In the genomic region with DNA sequence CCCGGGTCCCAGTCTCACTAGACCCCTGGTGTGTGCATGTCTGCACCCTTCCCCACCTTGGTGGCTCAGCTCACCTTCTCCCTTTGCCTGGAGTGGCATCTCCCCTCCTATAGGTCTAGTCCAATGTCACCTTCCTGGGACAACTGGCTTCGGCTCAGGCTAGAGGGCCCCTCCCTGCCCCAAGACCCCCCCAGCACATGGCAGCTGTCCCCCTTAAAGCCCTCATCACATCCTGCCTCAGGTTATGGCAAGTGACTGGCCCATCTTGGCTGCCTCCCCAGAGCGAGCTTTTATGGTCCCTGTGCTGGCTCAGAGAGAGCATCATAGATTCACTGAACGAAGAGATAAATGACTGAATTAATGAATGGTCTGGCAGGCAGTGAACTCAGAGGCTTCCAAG, we compare ENCODE assay signal across 1 cellular context.
TF ChIP-seq lines count a peak whose summit lies in the region.

No MANE protein-coding gene starts in this region.

TF ChIP-seq in HepG2, 621 proteins besides CTCF, POLR2A, EP300 and RAD21:
- TF ChIP-seq, protein P1, sequence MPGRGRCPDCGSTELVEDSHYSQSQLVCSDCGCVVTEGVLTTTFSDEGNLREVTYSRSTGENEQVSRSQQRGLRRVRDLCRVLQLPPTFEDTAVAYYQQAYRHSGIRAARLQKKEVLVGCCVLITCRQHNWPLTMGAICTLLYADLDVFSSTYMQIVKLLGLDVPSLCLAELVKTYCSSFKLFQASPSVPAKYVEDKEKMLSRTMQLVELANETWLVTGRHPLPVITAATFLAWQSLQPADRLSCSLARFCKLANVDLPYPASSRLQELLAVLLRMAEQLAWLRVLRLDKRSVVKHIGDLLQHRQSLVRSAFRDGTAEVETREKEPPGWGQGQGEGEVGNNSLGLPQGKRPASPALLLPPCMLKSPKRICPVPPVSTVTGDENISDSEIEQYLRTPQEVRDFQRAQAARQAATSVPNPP (CRISPR knock-in tag; IDR thresholded peaks at IDR 0.05): no peak
- no peak for TF ChIP-seq PAX8 (CRISPR knock-in tag; IDR thresholded peaks at IDR 0.05; ENCODE audit: borderline replicate concordance)
- no peak for TF ChIP-seq NRL (CRISPR knock-in tag; IDR thresholded peaks at IDR 0.05; ENCODE audit: borderline replicate concordance)
- TF ChIP-seq, protein P2, sequence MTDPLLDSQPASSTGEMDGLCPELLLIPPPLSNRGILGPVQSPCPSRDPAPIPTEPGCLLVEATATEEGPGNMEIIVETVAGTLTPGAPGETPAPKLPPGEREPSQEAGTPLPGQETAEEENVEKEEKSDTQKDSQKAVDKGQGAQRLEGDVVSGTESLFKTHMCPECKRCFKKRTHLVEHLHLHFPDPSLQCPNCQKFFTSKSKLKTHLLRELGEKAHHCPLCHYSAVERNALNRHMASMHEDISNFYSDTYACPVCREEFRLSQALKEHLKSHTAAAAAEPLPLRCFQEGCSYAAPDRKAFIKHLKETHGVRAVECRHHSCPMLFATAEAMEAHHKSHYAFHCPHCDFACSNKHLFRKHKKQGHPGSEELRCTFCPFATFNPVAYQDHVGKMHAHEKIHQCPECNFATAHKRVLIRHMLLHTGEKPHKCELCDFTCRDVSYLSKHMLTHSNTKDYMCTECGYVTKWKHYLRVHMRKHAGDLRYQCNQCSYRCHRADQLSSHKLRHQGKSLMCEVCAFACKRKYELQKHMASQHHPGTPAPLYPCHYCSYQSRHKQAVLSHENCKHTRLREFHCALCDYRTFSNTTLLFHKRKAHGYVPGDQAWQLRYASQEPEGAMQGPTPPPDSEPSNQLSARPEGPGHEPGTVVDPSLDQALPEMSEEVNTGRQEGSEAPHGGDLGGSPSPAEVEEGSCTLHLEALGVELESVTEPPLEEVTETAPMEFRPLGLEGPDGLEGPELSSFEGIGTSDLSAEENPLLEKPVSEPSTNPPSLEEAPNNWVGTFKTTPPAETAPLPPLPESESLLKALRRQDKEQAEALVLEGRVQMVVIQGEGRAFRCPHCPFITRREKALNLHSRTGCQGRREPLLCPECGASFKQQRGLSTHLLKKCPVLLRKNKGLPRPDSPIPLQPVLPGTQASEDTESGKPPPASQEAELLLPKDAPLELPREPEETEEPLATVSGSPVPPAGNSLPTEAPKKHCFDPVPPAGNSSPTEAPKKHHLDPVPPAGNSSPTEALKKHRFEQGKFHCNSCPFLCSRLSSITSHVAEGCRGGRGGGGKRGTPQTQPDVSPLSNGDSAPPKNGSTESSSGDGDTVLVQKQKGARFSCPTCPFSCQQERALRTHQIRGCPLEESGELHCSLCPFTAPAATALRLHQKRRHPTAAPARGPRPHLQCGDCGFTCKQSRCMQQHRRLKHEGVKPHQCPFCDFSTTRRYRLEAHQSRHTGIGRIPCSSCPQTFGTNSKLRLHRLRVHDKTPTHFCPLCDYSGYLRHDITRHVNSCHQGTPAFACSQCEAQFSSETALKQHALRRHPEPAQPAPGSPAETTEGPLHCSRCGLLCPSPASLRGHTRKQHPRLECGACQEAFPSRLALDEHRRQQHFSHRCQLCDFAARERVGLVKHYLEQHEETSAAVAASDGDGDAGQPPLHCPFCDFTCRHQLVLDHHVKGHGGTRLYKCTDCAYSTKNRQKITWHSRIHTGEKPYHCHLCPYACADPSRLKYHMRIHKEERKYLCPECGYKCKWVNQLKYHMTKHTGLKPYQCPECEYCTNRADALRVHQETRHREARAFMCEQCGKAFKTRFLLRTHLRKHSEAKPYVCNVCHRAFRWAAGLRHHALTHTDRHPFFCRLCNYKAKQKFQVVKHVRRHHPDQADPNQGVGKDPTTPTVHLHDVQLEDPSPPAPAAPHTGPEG (CRISPR knock-in tag; IDR thresholded peaks at IDR 0.05): no peak
- no peak for TF ChIP-seq ZNF441 (CRISPR knock-in tag; IDR thresholded peaks at IDR 0.05; ENCODE audit: borderline replicate concordance)
- no peak for TF ChIP-seq FOXC1 (CRISPR knock-in tag; IDR thresholded peaks at IDR 0.05; ENCODE audit: borderline replicate concordance)
- no peak for TF ChIP-seq TRIM24 (CRISPR knock-in tag; IDR thresholded peaks at IDR 0.05)
- no peak for TF ChIP-seq PAF1 (CRISPR knock-in tag; IDR thresholded peaks at IDR 0.05)
- no peak for TF ChIP-seq ZNF331 (CRISPR knock-in tag; IDR thresholded peaks at IDR 0.05)
- TF ChIP-seq, protein P3, sequence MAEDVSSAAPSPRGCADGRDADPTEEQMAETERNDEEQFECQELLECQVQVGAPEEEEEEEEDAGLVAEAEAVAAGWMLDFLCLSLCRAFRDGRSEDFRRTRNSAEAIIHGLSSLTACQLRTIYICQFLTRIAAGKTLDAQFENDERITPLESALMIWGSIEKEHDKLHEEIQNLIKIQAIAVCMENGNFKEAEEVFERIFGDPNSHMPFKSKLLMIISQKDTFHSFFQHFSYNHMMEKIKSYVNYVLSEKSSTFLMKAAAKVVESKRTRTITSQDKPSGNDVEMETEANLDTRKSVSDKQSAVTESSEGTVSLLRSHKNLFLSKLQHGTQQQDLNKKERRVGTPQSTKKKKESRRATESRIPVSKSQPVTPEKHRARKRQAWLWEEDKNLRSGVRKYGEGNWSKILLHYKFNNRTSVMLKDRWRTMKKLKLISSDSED (CRISPR knock-in tag; IDR thresholded peaks at IDR 0.05): no peak
- TF ChIP-seq, protein P4, sequence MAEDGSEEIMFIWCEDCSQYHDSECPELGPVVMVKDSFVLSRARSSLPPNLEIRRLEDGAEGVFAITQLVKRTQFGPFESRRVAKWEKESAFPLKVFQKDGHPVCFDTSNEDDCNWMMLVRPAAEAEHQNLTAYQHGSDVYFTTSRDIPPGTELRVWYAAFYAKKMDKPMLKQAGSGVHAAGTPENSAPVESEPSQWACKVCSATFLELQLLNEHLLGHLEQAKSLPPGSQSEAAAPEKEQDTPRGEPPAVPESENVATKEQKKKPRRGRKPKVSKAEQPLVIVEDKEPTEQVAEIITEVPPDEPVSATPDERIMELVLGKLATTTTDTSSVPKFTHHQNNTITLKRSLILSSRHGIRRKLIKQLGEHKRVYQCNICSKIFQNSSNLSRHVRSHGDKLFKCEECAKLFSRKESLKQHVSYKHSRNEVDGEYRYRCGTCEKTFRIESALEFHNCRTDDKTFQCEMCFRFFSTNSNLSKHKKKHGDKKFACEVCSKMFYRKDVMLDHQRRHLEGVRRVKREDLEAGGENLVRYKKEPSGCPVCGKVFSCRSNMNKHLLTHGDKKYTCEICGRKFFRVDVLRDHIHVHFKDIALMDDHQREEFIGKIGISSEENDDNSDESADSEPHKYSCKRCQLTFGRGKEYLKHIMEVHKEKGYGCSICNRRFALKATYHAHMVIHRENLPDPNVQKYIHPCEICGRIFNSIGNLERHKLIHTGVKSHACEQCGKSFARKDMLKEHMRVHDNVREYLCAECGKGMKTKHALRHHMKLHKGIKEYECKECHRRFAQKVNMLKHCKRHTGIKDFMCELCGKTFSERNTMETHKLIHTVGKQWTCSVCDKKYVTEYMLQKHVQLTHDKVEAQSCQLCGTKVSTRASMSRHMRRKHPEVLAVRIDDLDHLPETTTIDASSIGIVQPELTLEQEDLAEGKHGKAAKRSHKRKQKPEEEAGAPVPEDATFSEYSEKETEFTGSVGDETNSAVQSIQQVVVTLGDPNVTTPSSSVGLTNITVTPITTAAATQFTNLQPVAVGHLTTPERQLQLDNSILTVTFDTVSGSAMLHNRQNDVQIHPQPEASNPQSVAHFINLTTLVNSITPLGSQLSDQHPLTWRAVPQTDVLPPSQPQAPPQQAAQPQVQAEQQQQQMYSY (CRISPR knock-in tag; IDR thresholded peaks at IDR 0.05): no peak
